Comparison of ENCODE assay signal across 3 cellular contexts in genomic region chr11:3226846-3227567, GRCh38.
TF ChIP-seq lines count a peak whose summit lies in the region.

No MANE protein-coding gene starts in this region.

TF ChIP-seq in SK-N-SH, 30 proteins besides CTCF, POLR2A, EP300 and RAD21:
- TF ChIP-seq YY1 (IDR thresholded peaks at IDR 0.05; ENCODE audit: low read depth) (no peak), GABPA (IDR thresholded peaks at IDR 0.05; ENCODE audit: low read depth) (no peak)

TF ChIP-seq in SK-N-SH treated with all-trans-retinoic acid at 6 μM for 48 hours, 23 proteins besides CTCF, POLR2A, EP300 and RAD21:
- TF ChIP-seq ZNF70 (CRISPR knock-in tag; IDR thresholded peaks at IDR 0.05) (no peak), CREB5 (CRISPR knock-in tag; IDR thresholded peaks at IDR 0.05; ENCODE audit: low read depth) (no peak), ZFP3 (CRISPR knock-in tag; IDR thresholded peaks at IDR 0.05) (no peak), POU6F1 (CRISPR knock-in tag; IDR thresholded peaks at IDR 0.05; ENCODE audit: borderline replicate concordance, low read depth) (no peak), ZFP30 (CRISPR knock-in tag; IDR thresholded peaks at IDR 0.05) (no peak), BACH2 (CRISPR knock-in tag; IDR thresholded peaks at IDR 0.05; ENCODE audit: borderline replicate concordance) (no peak), ARNTL (CRISPR knock-in tag; IDR thresholded peaks at IDR 0.05; ENCODE audit: borderline replicate concordance, low read depth) (no peak), ISL1 (CRISPR knock-in tag; IDR thresholded peaks at IDR 0.05) (no peak), CSRNP3 (CRISPR knock-in tag; IDR thresholded peaks at IDR 0.05) (no peak)

TF ChIP-seq in H1, 55 proteins besides CTCF, POLR2A, EP300 and RAD21:
- TF ChIP-seq PHF8 (conservative IDR thresholded peaks at IDR 0.05; ENCODE audit: low read depth, low read length) (no peak), BRCA1 (IDR thresholded peaks at IDR 0.05; ENCODE audit: low read depth, low read length) (no peak), SRF (IDR thresholded peaks at IDR 0.05; ENCODE audit: low read depth, low read length) (no peak), KDM5A (IDR thresholded peaks at IDR 0.05; ENCODE audit: low read length) (no peak), NRF1 (IDR thresholded peaks at IDR 0.05; ENCODE audit: low read depth, low read length) (no peak), E2F6 (IDR thresholded peaks at IDR 0.05) (no peak), CHD1 (IDR thresholded peaks at IDR 0.05; ENCODE audit: low read depth, low read length) (no peak), CHD2 (IDR thresholded peaks at IDR 0.05; ENCODE audit: low read length) (no peak), TBP (IDR thresholded peaks at IDR 0.05; ENCODE audit: low read depth, low read length) (no peak), CBX8 (IDR thresholded peaks at IDR 0.05; ENCODE audit: borderline replicate concordance, low read depth, low read length) (no peak), TCF12 (IDR thresholded peaks at IDR 0.05; ENCODE audit: low read depth, low read length) (no peak)
